In the genomic region with DNA sequence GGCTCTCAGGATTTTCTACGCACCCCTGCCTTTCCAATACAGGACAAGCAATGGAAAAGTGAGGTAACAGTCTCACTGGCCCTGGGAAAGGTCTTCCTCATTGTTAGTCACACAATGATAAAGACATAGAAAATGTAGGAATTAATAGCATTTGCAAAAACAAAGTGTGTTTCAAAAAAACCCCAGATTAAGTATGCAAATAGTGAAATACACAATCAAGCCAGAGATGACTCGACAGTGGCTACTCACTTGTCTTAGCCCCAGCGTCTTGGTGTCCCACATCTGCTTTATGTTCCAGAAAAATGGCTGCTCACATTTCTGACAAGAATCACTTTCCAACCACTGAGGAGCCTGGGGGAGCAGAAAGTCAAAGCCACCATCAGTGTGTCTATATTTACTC, we compare ENCODE assay signal across 8 cellular contexts. TPM values are rescaled to one million over a fixed set of nuclear protein-coding genes. Genes with fewer than 3 reads are reported as not detected.
DNase-seq lines count a peak whose midpoint lies in the region; ATAC-seq lines count a peak whose summit lies in the region.

No MANE protein-coding gene starts in this region.

- H3K27me3 Mint-ChIP-seq in activated naive CD4-positive, alpha-beta T cell treated with anti-CD3 and anti-CD28 coated beads for 36 hours (ENCODE audit: low read depth), result no peaks in the 10 kb centered on the region
- H3K27me3 Mint-ChIP-seq in stimulated activated naive B cell treated with anti-CD40 and anti-IgM and Interleukin-4, amounts not matched to agents 10 μg/mL and 1 μg/mL and 100 μg/mL, for 72 hours, result no peaks in the 10 kb centered on the region

- no peak for DNase-seq in activated naive CD4-positive, alpha-beta T cell treated with anti-CD3 and anti-CD28 coated beads, Interleukin-2, amount 50 U/mL, for 72 hours (ENCODE audit: low spot score in 2 of 2)
- DNase-seq in activated naive CD4-positive, alpha-beta T cell treated with anti-CD3 and anti-CD28 coated beads for 36 hours, result no peak
- peak; percentile 23 for DNase-seq in HT1080 (ENCODE audit: low read depth)
- DNase-seq in stimulated activated naive B cell treated with anti-CD40 and anti-IgM and Interleukin-4, amounts not matched to agents 10 μg/mL and 1 μg/mL and 100 μg/mL, for 72 hours, result peak; percentile 62
- no peak for DNase-seq in stimulated activated naive CD4-positive, alpha-beta T cell treated with Interleukin-2 at 50 U/mL for 16 hours (lab: John Stamatoyannopoulos, UW)
- no peak for DNase-seq in activated naive CD4-positive, alpha-beta T cell treated with anti-CD3 and anti-CD28 coated beads, Interleukin-2, amount 50 U/mL, for 16 hours
- no peak for DNase-seq in sciatic nerve (ENCODE audit: low spot score)

- no peak overlapping the region for H3K4me3 Mint-ChIP-seq in activated naive CD4-positive, alpha-beta T cell treated with anti-CD3 and anti-CD28 coated beads for 36 hours
- H3K4me3 Mint-ChIP-seq in stimulated activated naive B cell treated with anti-CD40 and anti-IgM and Interleukin-4, amounts not matched to agents 10 μg/mL and 1 μg/mL and 100 μg/mL, for 72 hours, result peak overlapping the region in 1 of 2 donors; percentile 44

- peaks cover 7 to 28% of the 10 kb centered on the region in 2 donors for H3K36me3 Mint-ChIP-seq in activated naive CD4-positive, alpha-beta T cell treated with anti-CD3 and anti-CD28 coated beads, Interleukin-2, amount 50 U/mL, for 72 hours
- H3K36me3 Mint-ChIP-seq in activated naive CD4-positive, alpha-beta T cell treated with anti-CD3 and anti-CD28 coated beads for 36 hours (ENCODE audit: low read depth), result peaks cover 32% of the 10 kb centered on the region
- H3K36me3 Mint-ChIP-seq in stimulated activated naive B cell treated with anti-CD40 and anti-IgM and Interleukin-4, amounts not matched to agents 10 μg/mL and 1 μg/mL and 100 μg/mL, for 72 hours, result peaks cover 31 to 56% of the 10 kb centered on the region in 2 donors

- H3K9me3 Mint-ChIP-seq in activated naive CD4-positive, alpha-beta T cell treated with anti-CD3 and anti-CD28 coated beads, Interleukin-2, amount 50 U/mL, for 72 hours, result peaks cover 0 to 4% of the 10 kb centered on the region in 2 donors
- peaks cover 4% of the 10 kb centered on the region for H3K9me3 Mint-ChIP-seq in activated naive CD4-positive, alpha-beta T cell treated with anti-CD3 and anti-CD28 coated beads for 36 hours
- peaks cover under 1 to 3% of the 10 kb centered on the region in 2 donors for H3K9me3 Mint-ChIP-seq in stimulated activated naive B cell treated with anti-CD40 and anti-IgM and Interleukin-4, amounts not matched to agents 10 μg/mL and 1 μg/mL and 100 μg/mL, for 72 hours

- no peak overlapping the region for H3K27ac Mint-ChIP-seq in activated naive CD4-positive, alpha-beta T cell treated with anti-CD3 and anti-CD28 coated beads, Interleukin-2, amount 50 U/mL, for 72 hours
- H3K27ac Mint-ChIP-seq in activated naive CD4-positive, alpha-beta T cell treated with anti-CD3 and anti-CD28 coated beads for 36 hours, result no peak overlapping the region
- peak overlapping the region; percentile 85 for H3K27ac Mint-ChIP-seq in stimulated activated naive B cell treated with anti-CD40 and anti-IgM and Interleukin-4, amounts not matched to agents 10 μg/mL and 1 μg/mL and 100 μg/mL, for 72 hours

- intact Hi-C loops in activated naive CD4-positive, alpha-beta T cell treated with anti-CD3 and anti-CD28 coated beads for 36 hours (cut with micrococcal nuclease), result no loop called here
- intact Hi-C loops in sciatic nerve (cut with DNase I), result no loop called here

- CTCF ChIA-PET in activated naive CD4-positive, alpha-beta T cell treated with anti-CD3 and anti-CD28 coated beads for 36 hours (lab: Charles Lee), result no interaction called here

- ATAC-seq in activated naive CD4-positive, alpha-beta T cell treated with anti-CD3 and anti-CD28 coated beads, Interleukin-2, amount 50 U/mL, for 72 hours, result peak; percentile 7 to 66
- peak; percentile 89 for ATAC-seq in HG02588 (IDR thresholded peaks at IDR 0.05; ENCODE audit: unreplicated experiment)
- ATAC-seq in stimulated activated naive B cell treated with anti-CD40 and anti-IgM and Interleukin-4, amounts not matched to agents 10 μg/mL and 1 μg/mL and 100 μg/mL, for 72 hours (replicated peaks), result peak; percentile 99
- no peak for ATAC-seq in sciatic nerve

- H3K4me1 Mint-ChIP-seq in activated naive CD4-positive, alpha-beta T cell treated with anti-CD3 and anti-CD28 coated beads for 36 hours (ENCODE audit: low read depth), result peaks cover 3% of the 10 kb centered on the region
- H3K4me1 Mint-ChIP-seq in stimulated activated naive B cell treated with anti-CD40 and anti-IgM and Interleukin-4, amounts not matched to agents 10 μg/mL and 1 μg/mL and 100 μg/mL, for 72 hours, result peaks cover 13 to 21% of the 10 kb centered on the region in 2 donors

RNA-seq across cellular contexts. Expression of a gene that starts 47.0 kb away (rescaled TPM):
- total RNA-seq in activated naive CD4-positive, alpha-beta T cell treated with anti-CD3 and anti-CD28 coated beads, Interleukin-2, amount 50 U/mL, for 72 hours, result 1 to 10 TPM; 1.8 to 7.6 TPM
- 10 to 100 TPM; 10.7 to 12.8 TPM for total RNA-seq in activated naive CD4-positive, alpha-beta T cell treated with anti-CD3 and anti-CD28 coated beads for 36 hours
- 5.0 and 13.3 TPM in 2 replicates for total RNA-seq in HT1080 (2014; rRNA removed; shearing (Covaris generic))
- 16.0 and 17.2 TPM in 2 replicates for polyA plus RNA-seq in HT1080 (2015; cell fraction: cytosol; rRNA removed)
- 5.5 and 8.4 TPM in 2 replicates for polyA plus RNA-seq in HT1080 (2015; cell fraction: nucleus; rRNA removed)
- total RNA-seq in sciatic nerve, result 5.8 TPM

Comparison
In these comparisons a context has a peak if more than half of its experiments do, and no peak if none do; other contexts are left out.
1. DNase-seq: peak in HT1080 (single experiment) and stimulated activated naive B cell treated with anti-CD40 and anti-IgM and Interleukin-4, amounts not matched to agents 10 μg/mL and 1 μg/mL and 100 μg/mL, for 72 hours (single experiment); none in activated naive CD4-positive, alpha-beta T cell treated with anti-CD3 and anti-CD28 coated beads, Interleukin-2, amount 50 U/mL, for 72 hours (0 of 2), activated naive CD4-positive, alpha-beta T cell treated with anti-CD3 and anti-CD28 coated beads for 36 hours (single experiment), stimulated activated naive CD4-positive, alpha-beta T cell treated with Interleukin-2 at 50 U/mL for 16 hours (single experiment), activated naive CD4-positive, alpha-beta T cell treated with anti-CD3 and anti-CD28 coated beads, Interleukin-2, amount 50 U/mL, for 16 hours (single experiment) and sciatic nerve (single experiment).